8 cellular contexts compared by ENCODE assay signal in the genomic region with DNA sequence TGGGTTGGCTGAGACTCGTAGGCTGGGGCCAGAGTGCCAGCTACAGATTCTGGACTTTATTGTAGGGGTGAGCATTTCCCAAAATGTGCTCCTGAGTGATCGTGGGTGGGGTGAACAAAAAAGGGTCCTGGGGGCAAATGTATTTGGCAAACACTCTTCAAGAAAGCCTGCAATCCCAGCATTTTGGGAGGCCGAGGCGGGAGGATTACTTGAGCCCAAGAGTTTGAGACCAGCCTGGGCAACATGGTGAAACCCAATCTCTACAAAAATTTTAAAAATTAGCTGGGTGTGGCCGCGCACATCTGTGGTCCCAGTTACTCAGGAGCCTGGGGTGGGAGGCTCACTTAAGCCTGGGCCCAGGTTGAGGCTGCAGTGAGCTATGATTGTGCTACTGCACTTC. TPM values are rescaled to one million over a fixed set of nuclear protein-coding genes. Genes with fewer than 3 reads are reported as not detected.
A peak's percentile ranks its signal among the peaks of the same experiment; 100 is the strongest.
DNase-seq lines count a peak whose midpoint lies in the region; ATAC-seq and TF ChIP-seq lines count a peak whose summit lies in the region.

No MANE protein-coding gene starts in this region.

- no peak for TF ChIP-seq CTCF in Calu3 (IDR thresholded peaks at IDR 0.05; ENCODE audit: unreplicated experiment)
- no peak for TF ChIP-seq CTCF in WERI-Rb-1 (IDR thresholded peaks at IDR 0.05; ENCODE audit: low read depth, low read length)

- H3K27me3 Mint-ChIP-seq in Calu3 (ENCODE audit: unreplicated experiment) = no peaks in the 10 kb centered on the region
- peaks cover 0 to 5% (median 3%) of the 10 kb centered on the region in 3 donors for H3K27me3 Mint-ChIP-seq in immature natural killer cell (ENCODE audit: low read depth in 3 of 3)

- H2AFZ ChIP-seq in Karpas-422 (ENCODE audit: low read length) = no peak overlapping the region

- H3K36me3 ChIP-seq in WERI-Rb-1 = no peaks in the 10 kb centered on the region
- no peaks in the 10 kb centered on the region for H3K36me3 ChIP-seq in Karpas-422 (ENCODE audit: insufficient read depth, low read length)

- H3K27ac ChIP-seq in WERI-Rb-1 = peak overlapping the region; percentile 84; the same call in 1 of the 2 replicates
- H3K27ac ChIP-seq in skin epidermis = peak overlapping the region in 15 of 21 experiments; percentile 20 to 97 (median 87)
- no peak overlapping the region for H3K27ac ChIP-seq in Karpas-422 (ENCODE audit: low read length)

- H3K36me3 Mint-ChIP-seq in Calu3 (ENCODE audit: insufficient read depth, unreplicated experiment) (peaks cover 12% of the 10 kb centered on the region), immature natural killer cell (no peaks in the 10 kb centered on the region)

- no peak overlapping the region for H3K9ac ChIP-seq in Karpas-422 (ENCODE audit: low read length)

- DNase-seq in Calu3 (no peak), WERI-Rb-1 (no peak), immature natural killer cell (no peak), NCI-H345 (lab: John Stamatoyannopoulos, UW) (no peak), Karpas-422 (no peak)

- no peaks in the 10 kb centered on the region for H4K20me1 ChIP-seq in Karpas-422 (ENCODE audit: insufficient read depth, low read depth, low read length)

- H3K4me1 Mint-ChIP-seq in Calu3 (ENCODE audit: low read depth, unreplicated experiment) (peaks cover 11% of the 10 kb centered on the region), immature natural killer cell (peaks cover 6 to 14% of the 10 kb centered on the region in 2 donors)

- H3K27ac Mint-ChIP-seq in Calu3 (ENCODE audit: unreplicated experiment) (peak overlapping the region; percentile 49), immature natural killer cell (peak overlapping the region in 3 of 6 donors; percentile 8 to 46 (median 26))

- ATAC-seq in GM19467 (IDR thresholded peaks at IDR 0.05; ENCODE audit: unreplicated experiment) = no peak
- ATAC-seq in HG03342 (IDR thresholded peaks at IDR 0.05; ENCODE audit: unreplicated experiment) = no peak

- peaks cover 2% of the 10 kb centered on the region for H3K9me3 Mint-ChIP-seq in Calu3 (ENCODE audit: low read depth, unreplicated experiment)
- H3K9me3 Mint-ChIP-seq in immature natural killer cell = no peaks in the 10 kb centered on the region

- peaks cover 22% of the 10 kb centered on the region for H3K4me1 ChIP-seq in Karpas-422 (ENCODE audit: low read length)

- no peak overlapping the region for H3K4me2 ChIP-seq in Karpas-422 (ENCODE audit: low read depth, low read length, poor library complexity, severe bottlenecking)

- CTCF ChIA-PET in Calu3 (lab: Charles Lee) = interaction anchor here (0.6 to 2.4 kb wide), 9 partner anchors 11 to 58 kb away, joined by 3 to 16 read pairs (median 7); no protein-coding TSS in a partner anchor

- no peaks in the 10 kb centered on the region for H3K9me2 ChIP-seq in Karpas-422 (replicated peaks; ENCODE audit: insufficient read depth, low read length)

- intact Hi-C loops in Calu3 (cut with micrococcal nuclease; ENCODE audit: unreplicated experiment) = loop anchor here (2.0 kb wide), 1 partner anchor 42 kb away; no protein-coding TSS in a partner anchor

- H3K4me3 ChIP-seq in WERI-Rb-1 (ENCODE audit: low read depth, low read length) = no peak overlapping the region
- H3K4me3 ChIP-seq in skin epidermis = no peak overlapping the region
- no peak overlapping the region for H3K4me3 ChIP-seq in Karpas-422 (ENCODE audit: low read length)

- BruUV-seq in Calu3 (replicated peaks; lab: Mats Ljungman, UMichigan) = no TSS peak

- H3K4me3 Mint-ChIP-seq in Calu3 (ENCODE audit: low read depth, unreplicated experiment) = peak overlapping the region; percentile 61
- H3K4me3 Mint-ChIP-seq in immature natural killer cell = peak overlapping the region in 3 of 5 donors; percentile 19 to 82 (median 33)

- H3K27me3 ChIP-seq in WERI-Rb-1 (ENCODE audit: insufficient read depth, low read depth, severe bottlenecking) = no peaks in the 10 kb centered on the region
- no peaks in the 10 kb centered on the region; the same call in 1 of the 2 replicates for H3K27me3 ChIP-seq in Karpas-422 (ENCODE audit: low read length)

- H3K79me2 ChIP-seq in Karpas-422 (ENCODE audit: low read length) = no peaks in the 10 kb centered on the region

- H3K9me3 ChIP-seq in WERI-Rb-1 (ENCODE audit: severe bottlenecking) = peaks cover 4% of the 10 kb centered on the region
- no peaks in the 10 kb centered on the region for H3K9me3 ChIP-seq in Karpas-422 (ENCODE audit: low read length)

RNA-seq across cellular contexts. Expression of a gene that starts 55.5 kb away (rescaled TPM):
- 43.7 and 51.6 TPM in 2 replicates for total RNA-seq in Calu3 (2022)
- polyA plus RNA-seq in immature natural killer cell = 10 to 100 TPM; 23.3 to 37.6 (median 30.0) TPM
- 51.7 and 58.7 TPM in 2 replicates for total RNA-seq in Karpas-422 (2014; rRNA removed; shearing (Covaris generic); ENCODE audit: low replicate concordance)

RNA-seq across cellular contexts. Expression of a gene that starts 58.2 kb away (rescaled TPM):
- 93.4 and 128 TPM in 2 replicates for total RNA-seq in Calu3 (2022)
- polyA plus RNA-seq in immature natural killer cell = 10 to 100 TPM; 10.1 to 48.9 (median 23.0) TPM
- 82.1 and 139 TPM in 2 replicates for total RNA-seq in Karpas-422 (2014; rRNA removed; shearing (Covaris generic); ENCODE audit: low replicate concordance)
